ENCODE assay signal across 1 cellular context in genomic region chr16:2603165-2604015, GRCh38.
TF ChIP-seq lines count a peak whose summit lies in the region.

No MANE protein-coding gene starts in this region.

TF ChIP-seq in HepG2, 621 proteins besides CTCF, POLR2A, EP300 and RAD21 (continued from another document):
- TF ChIP-seq ZNF318 (CRISPR knock-in tag; IDR thresholded peaks at IDR 0.05) (peak; percentile 94; the same call in 1 of the 2 replicates), DMAP1 (CRISPR knock-in tag; IDR thresholded peaks at IDR 0.05) (peak; percentile 93), FOXA1 (IDR thresholded peaks at IDR 0.05) (no peak), FOXA1 (CRISPR knock-in tag; IDR thresholded peaks at IDR 0.05) (no peak; the same call in 1 of the 2 replicates), HIVEP1 (CRISPR knock-in tag; IDR thresholded peaks at IDR 0.05) (no peak), ZFP62 (CRISPR knock-in tag; IDR thresholded peaks at IDR 0.05) (peak; percentile 43; the same call in 1 of the 2 replicates), ATF5 (CRISPR knock-in tag; IDR thresholded peaks at IDR 0.05; ENCODE audit: low read depth) (no peak), ZNF414 (CRISPR knock-in tag; IDR thresholded peaks at IDR 0.05) (0 out of 2 replicates have a peak, but pooled peaks have one; percentile 86), GRHL1 (CRISPR knock-in tag; conservative IDR thresholded peaks at IDR 0.05) (no peak), ETV5 (CRISPR knock-in tag; IDR thresholded peaks at IDR 0.05; ENCODE audit: borderline replicate concordance) (peak; percentile 93), MED13 (CRISPR knock-in tag; IDR thresholded peaks at IDR 0.05) (peak; percentile 68), ZMYM3 (CRISPR knock-in tag; IDR thresholded peaks at IDR 0.05) (0 out of 2 replicates have a peak, but pooled peaks have one; percentile 14), RNF219 (CRISPR knock-in tag; IDR thresholded peaks at IDR 0.05) (0 out of 2 replicates have a peak, but pooled peaks have one; percentile 56), JUN (CRISPR knock-in tag; IDR thresholded peaks at IDR 0.05) (peak; percentile 70; the same call in 1 of the 2 replicates), PTBP1 (IDR thresholded peaks at IDR 0.05; ENCODE audit: low read depth, low read length, poor library complexity, severe bottlenecking) (peak; percentile 74), NONO (IDR thresholded peaks at IDR 0.05) (no peak), NONO (CRISPR knock-in tag; conservative IDR thresholded peaks at IDR 0.05) (peak; percentile 98), ZNF761 (CRISPR knock-in tag; conservative IDR thresholded peaks at IDR 0.05) (peak; percentile 83; the same call in 1 of the 2 replicates), ZNF792 (CRISPR knock-in tag; IDR thresholded peaks at IDR 0.05) (peak; percentile 72; the same call in 1 of the 2 replicates), SP140L (CRISPR knock-in tag; IDR thresholded peaks at IDR 0.05; ENCODE audit: borderline replicate concordance) (no peak), CREB3 (CRISPR knock-in tag; IDR thresholded peaks at IDR 0.05) (no peak; the same call in 1 of the 2 replicates), ZNF597 (CRISPR knock-in tag; IDR thresholded peaks at IDR 0.05) (no peak), DR1 (CRISPR knock-in tag; IDR thresholded peaks at IDR 0.05) (peak; percentile 94), HNRNPK (IDR thresholded peaks at IDR 0.05; ENCODE audit: low read depth, low read length, poor library complexity, severe bottlenecking) (peak; percentile 69), U2AF2 (IDR thresholded peaks at IDR 0.05; ENCODE audit: low read depth, low read length) (peak; percentile 61; the same call in 1 of the 2 replicates), MLLT10 (CRISPR knock-in tag; IDR thresholded peaks at IDR 0.05) (no peak), ZNF256 (CRISPR knock-in tag; conservative IDR thresholded peaks at IDR 0.05) (0 out of 2 replicates have a peak, but pooled peaks have one; percentile 43), GLI4 (CRISPR knock-in tag; IDR thresholded peaks at IDR 0.05; ENCODE audit: borderline replicate concordance) (no peak; the same call in 1 of the 2 replicates), HMG20B (CRISPR knock-in tag; conservative IDR thresholded peaks at IDR 0.05) (no peak; the same call in 1 of the 2 replicates), ZNF282 (IDR thresholded peaks at IDR 0.05; ENCODE audit: partially characterized antibody) (no peak), MIER2 (CRISPR knock-in tag; IDR thresholded peaks at IDR 0.05) (peak; percentile 55; the same call in 1 of the 2 replicates)
